In the genomic region with DNA sequence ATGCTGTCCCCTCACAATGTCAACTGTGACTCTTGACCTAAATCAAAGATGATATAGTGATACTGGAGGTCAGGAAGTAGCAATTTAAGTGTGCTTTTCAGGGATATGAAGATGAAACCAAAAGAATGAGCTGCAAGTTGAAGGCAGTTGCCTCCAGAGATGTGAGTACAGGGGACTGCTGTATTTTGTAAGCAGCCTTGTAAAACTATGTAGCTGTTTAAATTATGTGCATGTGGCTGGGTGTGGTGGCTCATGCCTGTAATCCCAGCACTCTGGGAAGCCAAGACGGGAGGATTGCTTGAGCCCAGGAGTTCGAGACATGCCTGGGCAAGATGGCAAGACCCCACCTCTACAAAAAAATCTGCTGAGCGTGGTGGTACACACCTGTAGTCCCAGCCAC, we compare ENCODE assay signal across 23 cellular contexts. TPM values are rescaled to one million over a fixed set of nuclear protein-coding genes. Genes with fewer than 3 reads are reported as not detected.
DNase-seq lines count a peak whose midpoint lies in the region; ATAC-seq, FAIRE-seq and TF ChIP-seq lines count a peak whose summit lies in the region.
"Had no signal": no experiment of that assay in that cellular context is flagged by ENCODE, and none has a peak within 500 bp of the region (broad histone marks: within the 10 kb centered on the region; RNA-seq: fewer than 3 reads in every experiment).

No MANE protein-coding gene starts in this region.

- intact Hi-C loops in activated B cell treated with CpG ODN at 0.5 μM for 24 hours (cut with micrococcal nuclease): no loop called here

- DNase-seq in NOMO-1 (lab: John Stamatoyannopoulos, UW; ENCODE audit: unreplicated experiment in 2 of 2) (peak; percentile 30 to 43), NOMO-1 treated with dmso at 0.1 percent for 144 hours (lab: John Stamatoyannopoulos, UW; ENCODE audit: unreplicated experiment) (no peak), GM12891 (ENCODE audit: insufficient read length, low spot score) (no peak), activated B cell treated with CpG ODN at 0.5 μM for 24 hours (no peak), fibroblast of villous mesenchyme (ENCODE audit: low read depth) (peak; percentile 70), C1 segment of cervical spinal cord (lab: John Stamatoyannopoulos, UW) (no peak), D721Med (ENCODE audit: insufficient read length, low spot score) (no peak)
- DNase-seq in activated CD4-positive, CD25-positive, alpha-beta regulatory T cell (lab: John Stamatoyannopoulos, UW): no peak
- DNase-seq: activated CD4-positive, alpha-beta T cell treated with anti-CD3 and anti-CD28 coated beads, Interleukin-2, amount 10 ng/mL, durations not matched to agents 24 days and 14 days; cerebellar nuclear complex; DMS79; endodermal cell; hypothalamus; kidney glomerular epithelial cell; midbrain; NCI-H2029; nucleus accumbens; T1000; upper lobe of right lung had no signal

- CTCF ChIA-PET in activated B cell treated with CpG ODN at 0.5 μM for 24 hours (lab: Charles Lee): no interaction called here

- H3K36me3 Mint-ChIP-seq in activated B cell treated with CpG ODN at 0.5 μM for 24 hours (ENCODE audit: low read depth): no peaks in the 10 kb centered on the region

- no peak overlapping the region for H3K4me3 ChIP-seq in fibroblast of villous mesenchyme (ENCODE audit: low read depth, low read length)
- H3K4me3 ChIP-seq: right atrium auricular region, SJSA1, upper lobe of right lung had no signal

- TF ChIP-seq POLR2A in GM12891 (IDR thresholded peaks at IDR 0.05; ENCODE audit: low read depth, low read length): no peak

- no peak overlapping the region for H3K4me3 Mint-ChIP-seq in activated B cell treated with CpG ODN at 0.5 μM for 24 hours
- H3K4me3 Mint-ChIP-seq: activated CD4-positive, alpha-beta T cell treated with anti-CD3 and anti-CD28 coated beads, Interleukin-2, amount 10 ng/mL, durations not matched to agents 24 days and 14 days; endodermal cell; stimulated activated naive CD8-positive, alpha-beta T cell treated with anti-CD3 and anti-CD28 coated beads, Interleukin-15, Interleukin-2, amounts not matched to agents 100 ng/mL and 50 ng/mL, for 24 hours had no signal

- H3K27me3 Mint-ChIP-seq in activated B cell treated with CpG ODN at 0.5 μM for 24 hours: no peaks in the 10 kb centered on the region
- H3K27me3 Mint-ChIP-seq: activated CD4-positive, alpha-beta T cell treated with anti-CD3 and anti-CD28 coated beads, Interleukin-2, amount 10 ng/mL, durations not matched to agents 24 days and 14 days; stimulated activated naive CD8-positive, alpha-beta T cell treated with anti-CD3 and anti-CD28 coated beads, Interleukin-15, Interleukin-2, amounts not matched to agents 100 ng/mL and 50 ng/mL, for 24 hours had no signal

- no peaks in the 10 kb centered on the region for H3K9me3 Mint-ChIP-seq in activated B cell treated with CpG ODN at 0.5 μM for 24 hours

- peak; percentile 79 for FAIRE-seq in GM12891 (lab: Jason Lieb, UNC)
- no peak for FAIRE-seq in D721Med (lab: Jason Lieb, UNC)
- FAIRE-seq: HTR-8/SVneo had no signal

- POLR2A ChIA-PET in activated B cell treated with CpG ODN at 0.5 μM for 24 hours (lab: Charles Lee): interaction anchor here (0.9 to 1.5 kb wide), 2 partner anchors 14 to 25 kb away, joined by 3 to 4 read pairs; no protein-coding TSS in a partner anchor

- H3K27ac Mint-ChIP-seq in activated B cell treated with CpG ODN at 0.5 μM for 24 hours: peak overlapping the region; percentile 33
- H3K27ac Mint-ChIP-seq: activated CD4-positive, alpha-beta T cell treated with anti-CD3 and anti-CD28 coated beads, Interleukin-2, amount 10 ng/mL, durations not matched to agents 24 days and 14 days; endodermal cell had no signal

- TF ChIP-seq CTCF in activated B cell treated with CpG ODN at 0.5 μM for 24 hours (IDR thresholded peaks at IDR 0.05) (no peak), fibroblast of villous mesenchyme (IDR thresholded peaks at IDR 0.05; ENCODE audit: insufficient read depth, low read depth, low read length) (no peak), D721Med (IDR thresholded peaks at IDR 0.05; ENCODE audit: insufficient read depth, missing control alignments) (no peak)

- peaks cover 13% of the 10 kb centered on the region for H3K4me1 Mint-ChIP-seq in activated B cell treated with CpG ODN at 0.5 μM for 24 hours
- H3K4me1 Mint-ChIP-seq: endodermal cell had no signal

- ATAC-seq in activated B cell treated with CpG ODN at 0.5 μM for 24 hours (ENCODE audit: low read depth): no peak

TF ChIP-seq in GM12891, 5 proteins besides CTCF, POLR2A, EP300 and RAD21:
- TF ChIP-seq PAX5 (IDR thresholded peaks at IDR 0.05; ENCODE audit: insufficient read depth, low read length, severe bottlenecking) (no peak), SPI1 (IDR thresholded peaks at IDR 0.05; ENCODE audit: low read depth, low read length) (no peak), POLR2AphosphoS5 (IDR thresholded peaks at IDR 0.05; ENCODE audit: low read depth, low read length) (no peak)

RNA-seq across cellular contexts. Expression of a gene that starts 15.1 kb away (rescaled TPM):
- polyA plus RNA-seq in GM12891 (2012; ENCODE audit: low read depth, missing spikeins): 40.6 TPM
- 79.1 and 83.2 TPM in 2 replicates for total RNA-seq in activated B cell treated with CpG ODN at 0.5 μM for 24 hours
- total RNA-seq in fibroblast of villous mesenchyme: 41.9 and 50.3 TPM in 2 replicates

RNA-seq across cellular contexts. Expression of a gene that starts 21.6 kb away (rescaled TPM):
- 26.2 TPM for polyA plus RNA-seq in GM12891 (2012; ENCODE audit: low read depth, missing spikeins)
- total RNA-seq in activated B cell treated with CpG ODN at 0.5 μM for 24 hours (40.4 and 43.2 TPM in 2 replicates), fibroblast of villous mesenchyme (23.3 and 27.4 TPM in 2 replicates)

Comparison
In these comparisons a context has a peak if more than half of its experiments do, and no peak if none do; other contexts are left out.
1. DNase-seq: peak in NOMO-1 (2 of 2) and fibroblast of villous mesenchyme (single experiment); none in NOMO-1 treated with dmso at 0.1 percent for 144 hours (single experiment), GM12891 (single experiment), activated B cell treated with CpG ODN at 0.5 μM for 24 hours (single experiment), C1 segment of cervical spinal cord (0 of 14), D721Med (single experiment) and activated CD4-positive, CD25-positive, alpha-beta regulatory T cell (0 of 4).